8 cellular contexts compared by ENCODE assay signal in the genomic region with DNA sequence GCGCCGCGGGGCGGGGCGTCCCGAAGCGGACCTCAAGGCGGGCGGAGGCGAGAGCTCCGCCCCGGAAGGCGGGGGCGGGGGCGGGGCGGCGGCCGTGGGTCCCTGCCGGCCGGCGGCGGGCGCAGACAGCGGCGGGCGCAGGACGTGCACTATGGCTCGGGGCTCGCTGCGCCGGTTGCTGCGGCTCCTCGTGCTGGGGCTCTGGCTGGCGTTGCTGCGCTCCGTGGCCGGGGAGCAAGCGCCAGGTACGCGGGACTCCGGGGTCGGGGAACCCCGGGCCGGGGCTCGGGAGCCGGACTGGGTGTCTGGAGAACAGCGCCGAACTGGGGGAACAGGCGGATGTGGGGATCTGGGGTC. TPM values are rescaled to one million over a fixed set of nuclear protein-coding genes. Genes with fewer than 3 reads are reported as not detected.
DNase-seq lines count a peak whose midpoint lies in the region; ATAC-seq and TF ChIP-seq lines count a peak whose summit lies in the region.

A gene with protein sequence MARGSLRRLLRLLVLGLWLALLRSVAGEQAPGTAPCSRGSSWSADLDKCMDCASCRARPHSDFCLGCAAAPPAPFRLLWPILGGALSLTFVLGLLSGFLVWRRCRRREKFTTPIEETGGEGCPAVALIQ (plus strand): TSS at position 122 of the 357 bp plus-strand sequence. CDS start 30 bp downstream, at position 152.

- H3K4me3 ChIP-seq in HCT116 (replicated peaks in 1 of 2; ENCODE audit: low read depth in 1 of 2, low read length in 2 of 2): peak within 1 kb of the TSS; percentile 94 to 95
- peak within 1 kb of the TSS; percentile 94 to 95 for H3K4me3 ChIP-seq in Panc1 (ENCODE audit: low read depth in 2 of 2, low read length in 2 of 2)
- peak within 1 kb of the TSS; percentile 60 for H3K4me3 ChIP-seq in suprapubic skin

- peak; percentile 13 for ATAC-seq in HCT116
- ATAC-seq in Panc1: peak; percentile 15
- peak; percentile 25 to 64 (median 48) for ATAC-seq in natural killer cell
- ATAC-seq in HG03097 (IDR thresholded peaks at IDR 0.05; ENCODE audit: low FRiP score, unreplicated experiment): no peak

- H4K20me1 ChIP-seq in HCT116 (ENCODE audit: insufficient read depth): no peaks in the 10 kb centered on the region

- no peak for TF ChIP-seq EP300 in suprapubic skin (IDR thresholded peaks at IDR 0.05)

- H3K27me3 ChIP-seq in HCT116 (ENCODE audit: insufficient read depth, low read length) (no peaks in the 10 kb centered on the region), Panc1 (ENCODE audit: control insufficient read depth, insufficient read depth, low read length) (no peaks in the 10 kb centered on the region), suprapubic skin (peaks cover 19% of the 10 kb centered on the region)

- H3K27ac ChIP-seq in HCT116 (ENCODE audit: low read depth, low read length): peak within 1 kb of the TSS; percentile 100
- H3K27ac ChIP-seq in Panc1 (ENCODE audit: low read length): peak within 1 kb of the TSS; percentile 99
- H3K27ac ChIP-seq in suprapubic skin: peak within 1 kb of the TSS; percentile 90

- TF ChIP-seq RAD21 in HCT116 (IDR thresholded peaks at IDR 0.05; ENCODE audit: low read depth): no peak

- BruUV-seq in HCT116 (replicated peaks; lab: Mats Ljungman, UMichigan): no TSS peak
- BruUV-seq in Panc1 (replicated peaks; lab: Mats Ljungman, UMichigan): no TSS peak

- no peaks in the 10 kb centered on the region for H3K36me3 Mint-ChIP-seq in natural killer cell

- H3K9me3 ChIP-seq in HCT116 (ENCODE audit: control insufficient read depth in 1 of 2, insufficient read depth in 1 of 2, low read depth in 1 of 2, low read length in 2 of 2) (no peaks in the 10 kb centered on the region), Panc1 (ENCODE audit: control insufficient read depth, insufficient read depth, low read depth, low read length) (no peaks in the 10 kb centered on the region), suprapubic skin (no peaks in the 10 kb centered on the region)

- no CpG with 5 or more reads among the region's 49 CpGs for WGBS in suprapubic skin

- in situ Hi-C loops in Panc1 (cut with HindIII; ENCODE audit: low pct_unique_long_range_greater_than_20kb, low sequenced_read_pairs): no loop called here

- peak within 1 kb of the TSS; percentile 99 for H3K9ac ChIP-seq in HCT116 (ENCODE audit: low read length)

- no peak for TF ChIP-seq CTCF in HCT116 (IDR thresholded peaks at IDR 0.05 in 2 of 3, conservative IDR thresholded peaks at IDR 0.05 in 1 of 3; ENCODE audit: borderline replicate concordance in 1 of 3, insufficient read depth in 1 of 3, low read depth in 2 of 3, low read length in 2 of 3)
- TF ChIP-seq CTCF in Panc1 (IDR thresholded peaks at IDR 0.05): no peak
- no peak for TF ChIP-seq CTCF in natural killer cell (IDR thresholded peaks at IDR 0.05)
- no peak for TF ChIP-seq CTCF in suprapubic skin (IDR thresholded peaks at IDR 0.05)

- peaks cover 35 to 54% of the 10 kb centered on the region in 2 donors for H3K4me1 Mint-ChIP-seq in natural killer cell

- H3K4me1 ChIP-seq in HCT116 (ENCODE audit: control insufficient read depth in 1 of 2, insufficient read depth in 2 of 2, low read length in 2 of 2) (peaks cover 27 to 66% of the 10 kb centered on the region in 2 experiments), Panc1 (ENCODE audit: control insufficient read depth, insufficient read depth, low read length) (peaks cover 16% of the 10 kb centered on the region), suprapubic skin (peaks cover 58% of the 10 kb centered on the region)

- H3K4me2 ChIP-seq in HCT116 (ENCODE audit: low read length): peak within 1 kb of the TSS; percentile 86

- no peaks in the 10 kb centered on the region for H3K27me3 Mint-ChIP-seq in natural killer cell (ENCODE audit: low read depth in 2 of 2)

- CTCF ChIA-PET in HCT116 (lab: Charles Lee) (interaction anchor here (0.8 to 6.1 kb wide), 5 partner anchors 8 to 16 kb away, joined by 3 to 39 read pairs (median 4); no protein-coding TSS in a partner anchor), Panc1 (lab: Charles Lee) (interaction anchor here (0.5 to 1.2 kb wide), 4 partner anchors 8 to 246 kb away, joined by 3 to 5 read pairs (median 4); no protein-coding TSS in a partner anchor)

- peaks cover 20% of the 10 kb centered on the region; the same call in 1 of the 2 replicates for H3K79me2 ChIP-seq in HCT116 (ENCODE audit: insufficient read depth, low read length)

- H2AFZ ChIP-seq in HCT116 (ENCODE audit: low read depth, low read length, poor library complexity, severe bottlenecking): no peak within 1 kb of the TSS

- H3K36me3 ChIP-seq in HCT116 (ENCODE audit: control insufficient read depth in 1 of 2, insufficient read depth in 2 of 2, low read length in 2 of 2) (peaks cover 0 to 15% of the 10 kb centered on the region in 2 experiments; a peak in 1 of 4 replicates), Panc1 (ENCODE audit: control insufficient read depth, insufficient read depth, low read length) (peaks cover 9% of the 10 kb centered on the region), suprapubic skin (no peaks in the 10 kb centered on the region)

- RAD21 ChIA-PET in HCT116 (lab: Charles Lee; ENCODE audit: low non-redundant PET in 1 of 2, low total read pairs in 2 of 2, uncharacterized antibody in 2 of 2, unreplicated experiment in 2 of 2): interaction anchor here in 1 of 2 experiments (0.7 kb wide), 1 partner anchor 667 kb away, joined by 4 read pairs; no protein-coding TSS in a partner anchor

- no peaks in the 10 kb centered on the region for H3K9me2 ChIP-seq in HCT116 (ENCODE audit: insufficient read depth)

- intact Hi-C loops in HCT116 (cut with micrococcal nuclease): loop anchor here (5.0 kb wide), 2 partner anchors 38 to 863 kb away; a partner anchor contains a TSS
- intact Hi-C loops in Panc1 (cut with micrococcal nuclease; ENCODE audit: unreplicated experiment): no loop called here
- intact Hi-C loops in natural killer cell (cut with micrococcal nuclease): no loop called here

- H3K4me3 Mint-ChIP-seq in natural killer cell: peak within 1 kb of the TSS; percentile 92

- TF ChIP-seq POLR2A in HCT116 (IDR thresholded peaks at IDR 0.05; ENCODE audit: borderline replicate concordance, extremely low read depth, insufficient read depth, insufficient read length) (peak; percentile 64), suprapubic skin (IDR thresholded peaks at IDR 0.05) (peak in 1 of 2 donors; percentile 80)

- POLR2A ChIA-PET in HCT116 (lab: Charles Lee): interaction anchor here (0.5 to 8.2 kb wide), 16 partner anchors 8 to 1056 kb away, joined by 3 to 188 read pairs (median 4); a partner anchor contains a TSS
- POLR2A ChIA-PET in Panc1 (lab: Charles Lee): interaction anchor here (0.6 kb wide), 1 partner anchor 1134 kb away, joined by 10 read pairs; no protein-coding TSS in a partner anchor

- DNase-seq in COLO829 (ENCODE audit: low spot score) (peak; percentile 77), HCT116 (ENCODE audit: low read depth, low spot score) (peak; percentile 49), Panc1 (ENCODE audit: low read depth, low spot score) (no peak), fibroblast of peridontal ligament (ENCODE audit: extremely low read depth) (peak; percentile 39), natural killer cell (peak; percentile 70), suprapubic skin (ENCODE audit: low spot score in 2 of 2) (no peak)
- peak; percentile 59 for DNase-seq in activated T-helper 9 cell treated with anti-CD3 and anti-CD28 coated beads, Interleukin-2, amount 50 U/mL, for 16 hours (ENCODE audit: low read depth)

- peak within 1 kb of the TSS; percentile 91 to 92 for H3K27ac Mint-ChIP-seq in natural killer cell

- no peaks in the 10 kb centered on the region for H3K9me3 Mint-ChIP-seq in natural killer cell

TF ChIP-seq in HCT116, 20 proteins besides CTCF, POLR2A, EP300 and RAD21:
- TF ChIP-seq POLR2AphosphoS5 (IDR thresholded peaks at IDR 0.05; ENCODE audit: low read depth, low read length) (peak; percentile 91), EGR1 (IDR thresholded peaks at IDR 0.05; ENCODE audit: low read depth) (no peak), ELF1 (IDR thresholded peaks at IDR 0.05; ENCODE audit: borderline replicate concordance, low read depth) (no peak)

RNA-seq across cellular contexts. Expression of the gene that starts here (rescaled TPM):
- 188 TPM for total RNA-seq in HCT116 (2021; ENCODE audit: unreplicated experiment)
- 222 and 257 TPM in 2 replicates for polyA plus RNA-seq in HCT116 (2012)
- total RNA-seq in Panc1 (2021; ENCODE audit: unreplicated experiment): 156 TPM
- 172 TPM for polyA plus RNA-seq in Panc1 (2012; ENCODE audit: insufficient read length)
- 1 to 10 TPM; 2.4 to 3.7 (median 3.1) TPM for total RNA-seq in natural killer cell
- 10 to 100 TPM in 3 of 4 donors, 1 to 10 TPM in 1; 2.3 to 59.6 (median 30.5) TPM for total RNA-seq in suprapubic skin

Comparison
In these comparisons a context has a peak if more than half of its experiments do, and no peak if none do; other contexts are left out.
1. DNase-seq: peak in COLO829 (single experiment), HCT116 (single experiment), activated T-helper 9 cell treated with anti-CD3 and anti-CD28 coated beads, Interleukin-2, amount 50 U/mL, for 16 hours (single experiment), fibroblast of peridontal ligament (single experiment) and natural killer cell (single experiment); none in Panc1 (single experiment) and suprapubic skin (0 of 2).
2. Peak in every context shown above with its lines, with median percentiles within 50 percentile points of each other: H3K27ac ChIP-seq and H3K4me3 ChIP-seq.